ENCODE assay signal across 25 cellular contexts in the genomic region with DNA sequence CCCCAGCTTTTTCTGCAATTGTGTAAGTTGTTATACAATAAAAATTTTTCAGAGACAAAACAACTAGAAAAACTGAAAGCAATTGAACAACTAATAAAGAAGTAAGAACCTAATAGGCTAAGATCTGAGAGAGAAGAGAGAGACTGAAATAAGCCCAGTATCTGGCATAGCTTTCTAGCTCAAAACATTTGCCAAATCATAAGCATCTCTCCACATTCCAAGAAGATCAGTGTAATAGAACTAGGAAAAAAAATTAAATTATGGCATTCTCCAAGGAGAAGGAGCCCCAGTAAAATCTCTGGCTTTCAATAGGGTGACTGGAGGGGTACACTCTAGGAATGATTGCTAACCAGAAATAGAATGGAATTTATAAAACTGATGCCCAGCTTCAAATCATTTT. TPM values are rescaled to one million over a fixed set of nuclear protein-coding genes. Genes with fewer than 3 reads are reported as not detected.
DNase-seq lines count a peak whose midpoint lies in the region; ATAC-seq and TF ChIP-seq lines count a peak whose summit lies in the region.
"Had no signal": no experiment of that assay in that cellular context is flagged by ENCODE, and none has a peak within 500 bp of the region (broad histone marks: within the 10 kb centered on the region; RNA-seq: fewer than 3 reads in every experiment).

No MANE protein-coding gene starts in this region.

- H3K4me1 ChIP-seq in GM23248 (ENCODE audit: insufficient read depth) (peaks cover 25% of the 10 kb centered on the region), fibroblast of lung (ENCODE audit: control insufficient read depth, extremely low read depth, insufficient read depth, low read length) (peaks cover 11% of the 10 kb centered on the region), smooth muscle cell (ENCODE audit: low read depth) (no peaks in the 10 kb centered on the region), A673 (ENCODE audit: insufficient read depth, low read length, poor library complexity, severe bottlenecking) (no peaks in the 10 kb centered on the region), mucosa of descending colon (ENCODE audit: low read depth) (no peaks in the 10 kb centered on the region)
- H3K4me1 ChIP-seq: esophagus muscularis mucosa, left lung, right lobe of liver, SJCRH30, upper lobe of left lung had no signal

- TF ChIP-seq CTCF in fibroblast of lung (conservative IDR thresholded peaks at IDR 0.05 in 1 of 2, IDR thresholded peaks at IDR 0.05 in 1 of 2; ENCODE audit: low read depth in 1 of 2, low read length in 2 of 2) (no peak), smooth muscle cell (IDR thresholded peaks at IDR 0.05; ENCODE audit: borderline replicate concordance, insufficient read depth, poor library complexity, severe bottlenecking) (no peak), A673 (conservative IDR thresholded peaks at IDR 0.05; ENCODE audit: low read depth, low read length) (no peak), mucosa of descending colon (IDR thresholded peaks at IDR 0.05) (no peak)

- peak overlapping the region; percentile 71 for H2AFZ ChIP-seq in GM23248
- no peak overlapping the region for H2AFZ ChIP-seq in fibroblast of lung (ENCODE audit: low read length)
- H2AFZ ChIP-seq in smooth muscle cell (ENCODE audit: low read depth): no peak overlapping the region

- H3K9ac ChIP-seq in GM23248 (0 out of 2 replicates have a peak overlapping the region, but pooled peaks have one; percentile 31), fibroblast of lung (ENCODE audit: insufficient read depth, low read length) (no peak overlapping the region), smooth muscle cell (ENCODE audit: low read depth) (no peak overlapping the region)

- H3K27me3 ChIP-seq in GM23248 (replicated peaks; ENCODE audit: insufficient read depth) (no peaks in the 10 kb centered on the region), fibroblast of lung (ENCODE audit: control insufficient read depth, insufficient read depth, low read length) (no peaks in the 10 kb centered on the region), smooth muscle cell (ENCODE audit: low read depth) (no peaks in the 10 kb centered on the region), A673 (replicated peaks; ENCODE audit: insufficient read depth, low read depth, low read length, poor library complexity) (no peaks in the 10 kb centered on the region)
- H3K27me3 ChIP-seq: esophagus muscularis mucosa, left lung, right lobe of liver, SJCRH30, upper lobe of left lung had no signal

- POLR2A ChIA-PET in A673 (lab: Charles Lee; ENCODE audit: low non-redundant PET): no interaction called here

- CTCF ChIA-PET in A673 (lab: Charles Lee): no interaction called here

- H3K79me2 ChIP-seq in GM23248 (ENCODE audit: insufficient read depth): no peaks in the 10 kb centered on the region
- H3K79me2 ChIP-seq in fibroblast of lung (ENCODE audit: control insufficient read depth, insufficient read depth, low read length): no peaks in the 10 kb centered on the region
- no peaks in the 10 kb centered on the region for H3K79me2 ChIP-seq in smooth muscle cell (ENCODE audit: low read depth)

- H3K4me2 ChIP-seq in GM23248 (ENCODE audit: unreplicated experiment) (peak overlapping the region; percentile 65), fibroblast of lung (ENCODE audit: extremely low read depth, insufficient read depth, low read length) (no peak overlapping the region), smooth muscle cell (peak overlapping the region; percentile 27)

- BruUV-seq in A673 (replicated peaks; lab: Mats Ljungman, UMichigan): no TSS peak

- intact Hi-C loops in A673 (cut with micrococcal nuclease; ENCODE audit: unreplicated experiment): no loop called here
- intact Hi-C loops in mucosa of descending colon (cut with DNase I, micrococcal nuclease): no loop called here

- H3K4me3 ChIP-seq in GM23248: peak overlapping the region; percentile 7; the same call in 1 of the 2 replicates
- no peak overlapping the region for H3K4me3 ChIP-seq in fibroblast of lung (replicated peaks in 1 of 4; ENCODE audit: control extremely low read depth in 1 of 4, insufficient read depth in 1 of 4, low read depth in 3 of 4, low read length in 4 of 4)
- no peak overlapping the region for H3K4me3 ChIP-seq in smooth muscle cell
- no peak overlapping the region for H3K4me3 ChIP-seq in A673 (ENCODE audit: low read depth, low read length, poor library complexity, severe bottlenecking)
- H3K4me3 ChIP-seq in mucosa of descending colon: no peak overlapping the region
- H3K4me3 ChIP-seq: esophagus muscularis mucosa, left lung, right lobe of liver, SJCRH30, upper lobe of left lung had no signal

- H4K20me1 ChIP-seq in GM23248 (ENCODE audit: insufficient read depth) (no peaks in the 10 kb centered on the region), fibroblast of lung (ENCODE audit: control insufficient read depth, extremely low read depth, insufficient read depth, low read length) (no peaks in the 10 kb centered on the region), smooth muscle cell (ENCODE audit: low read depth) (no peaks in the 10 kb centered on the region)

- ATAC-seq in mucosa of descending colon (no peak), GM18520 (IDR thresholded peaks at IDR 0.05; ENCODE audit: unreplicated experiment) (no peak)
- ATAC-seq: activated CD4-positive, alpha-beta T cell treated with anti-CD3 and anti-CD28 coated beads for 36 hours; left lung; right lobe of liver had no signal

- DNase-seq in GM23248 (peak; percentile 38), amniotic epithelial cell (ENCODE audit: low read depth) (peak; percentile 14), fibroblast of lung (ENCODE audit: low read depth in 2 of 2) (peak; percentile 23 to 55), smooth muscle cell (lab: John Stamatoyannopoulos, UW; ENCODE audit: unreplicated experiment) (no peak), A673 (ENCODE audit: low spot score) (no peak), mucosa of descending colon (no peak)
- DNase-seq: activated CD4-positive, alpha-beta T cell treated with anti-CD3 and anti-CD28 coated beads for 36 hours; activated CD8-positive, alpha-beta memory T cell treated with anti-CD3 and anti-CD28 coated beads for 24 hours; activated T-cell treated with anti-CD3 and anti-CD28 coated beads for 4 hours; anterior cingulate cortex; central memory CD4-positive, alpha-beta T cell; GDM1; glutamatergic neuron; left lung; NCI-H146; NCI-H2107; NCI-H748 treated with DMSO at 0.1 percent for 48 hours; right lobe of liver; SJCRH30; stimulated activated CD4-positive, alpha-beta T cell treated with anti-CD3 and anti-CD28 coated beads, Interleukin-4, amount 100 ng/mL, for 1 hour; T1000; upper lobe of left lung had no signal

- in situ Hi-C loops in GM23248 (cut with MboI): no loop called here

- peaks cover 23% of the 10 kb centered on the region for H3F3A ChIP-seq in GM23248 (ENCODE audit: insufficient read depth)
- no peaks in the 10 kb centered on the region for H3F3A ChIP-seq in smooth muscle cell (ENCODE audit: low read depth)

- no peaks in the 10 kb centered on the region; the same call in 1 of the 2 replicates for H3K9me2 ChIP-seq in GM23248 (ENCODE audit: insufficient read depth)

- H3K9me3 ChIP-seq in GM23248 (ENCODE audit: low read depth) (no peaks in the 10 kb centered on the region), fibroblast of lung (ENCODE audit: control insufficient read depth, insufficient read depth, low read depth, low read length) (no peaks in the 10 kb centered on the region), smooth muscle cell (replicated peaks; ENCODE audit: low read depth) (peaks cover 6% of the 10 kb centered on the region), A673 (ENCODE audit: low read depth, low read length, poor library complexity, severe bottlenecking) (no peaks in the 10 kb centered on the region), mucosa of descending colon (no peaks in the 10 kb centered on the region)
- H3K9me3 ChIP-seq: esophagus muscularis mucosa, right lobe of liver, upper lobe of left lung had no signal

- H3K27ac ChIP-seq in GM23248 (peak overlapping the region; percentile 75), fibroblast of lung (ENCODE audit: insufficient read depth, low read length) (no peak overlapping the region), smooth muscle cell (ENCODE audit: low read depth) (peak overlapping the region; percentile 92), A673 (ENCODE audit: low read depth, low read length, poor library complexity, severe bottlenecking) (no peak overlapping the region)
- H3K27ac ChIP-seq: esophagus muscularis mucosa, left lung, right lobe of liver, SJCRH30, upper lobe of left lung, VCaP had no signal

- H3K36me3 ChIP-seq in GM23248 (ENCODE audit: low read depth) (no peaks in the 10 kb centered on the region), fibroblast of lung (ENCODE audit: control insufficient read depth, insufficient read depth, low read length) (no peaks in the 10 kb centered on the region), smooth muscle cell (ENCODE audit: low read depth) (no peaks in the 10 kb centered on the region), A673 (ENCODE audit: insufficient read depth, low read length, poor library complexity, severe bottlenecking) (no peaks in the 10 kb centered on the region), mucosa of descending colon (ENCODE audit: low read depth) (no peaks in the 10 kb centered on the region)
- H3K36me3 ChIP-seq: esophagus muscularis mucosa, left lung, right lobe of liver, SJCRH30, upper lobe of left lung had no signal

RNA-seq across cellular contexts. Expression of gene PPP3CA, which starts 19.0 kb away (rescaled TPM):
- 42.3 and 57.0 TPM in 2 replicates for total RNA-seq in GM23248 (2014; rRNA removed; shearing (Covaris generic))
- polyA plus RNA-seq in GM23248 (2016; fragmentation: Nextera tagmentation; extraction: Ambion mirVana): 40.9 and 42.8 TPM in 2 replicates
- 49.8 and 79.3 TPM in 2 replicates for total RNA-seq in fibroblast of lung
- polyA plus RNA-seq in fibroblast of lung: 59.8 and 66.4 TPM in 2 replicates
- polyA plus RNA-seq in fibroblast of lung (2012): 49.2 and 58.5 TPM in 2 replicates
- 20.5 and 21.4 TPM in 2 replicates for polyA minus RNA-seq in fibroblast of lung (ENCODE audit: low replicate concordance)
- total RNA-seq in smooth muscle cell: 70.4 and 96.1 TPM in 2 replicates
- 16.2 and 18.6 TPM in 2 replicates for polyA plus RNA-seq in smooth muscle cell
- total RNA-seq in A673 (2021): 117 and 129 TPM in 2 replicates
- total RNA-seq in mucosa of descending colon: 10 to 100 TPM; 38.3 to 47.6 (median 40.4) TPM

Comparison
In these comparisons a context has a peak if more than half of its experiments do, and no peak if none do; other contexts are left out.
1. DNase-seq: peak in GM23248 (single experiment), amniotic epithelial cell (single experiment) and fibroblast of lung (2 of 2); none in smooth muscle cell (single experiment), A673 (single experiment) and mucosa of descending colon (0 of 3).
2. H3K27ac ChIP-seq: peak in GM23248 (single experiment) and smooth muscle cell (single experiment); none in fibroblast of lung (single experiment) and A673 (single experiment).